Comparison of ENCODE assay signal across 8 cellular contexts in the genomic region with DNA sequence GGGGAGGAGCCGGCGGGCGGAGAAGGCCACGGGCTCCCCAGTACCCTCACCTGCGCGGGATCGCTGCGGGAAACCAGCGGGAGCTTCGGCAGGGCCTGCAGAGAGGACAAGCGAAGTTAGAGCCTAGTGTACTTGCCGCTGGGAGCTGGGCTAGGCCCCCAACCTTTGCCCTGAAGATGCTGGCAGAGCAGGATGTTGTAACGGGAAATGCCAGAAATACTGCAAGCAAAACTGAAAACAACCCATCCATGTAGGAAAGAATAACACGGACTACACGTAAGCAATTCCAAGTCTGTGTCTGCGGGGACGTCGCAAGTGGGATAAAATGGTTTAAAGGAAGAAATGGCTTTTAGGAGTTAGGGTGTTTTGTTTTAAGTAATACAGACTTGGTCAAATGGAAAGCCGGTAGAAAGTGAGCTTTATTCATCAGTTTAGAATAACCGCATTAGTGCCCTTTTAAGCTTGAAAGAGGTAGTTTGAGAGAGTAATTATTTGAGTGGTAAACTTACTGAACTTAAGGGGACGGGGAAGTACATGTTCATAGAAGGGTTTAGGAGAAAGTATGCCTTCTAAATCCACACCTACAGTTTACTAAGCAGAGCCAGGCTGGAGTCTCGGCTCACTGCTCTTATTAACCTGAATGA.
A peak's percentile ranks its signal among the peaks of the same experiment; 100 is the strongest.
DNase-seq lines count a peak whose midpoint lies in the region; ATAC-seq and TF ChIP-seq lines count a peak whose summit lies in the region.
"Not testable (repeated sequence)": the region's sequence is repeated elsewhere in the genome, so short reads cannot be mapped to it uniquely, and the experiment has no call there.

No MANE protein-coding gene starts in this region.

- intact Hi-C loops in upper lobe of right lung (cut with DNase I), result not testable (repeated sequence)

- H3K4me1 Mint-ChIP-seq in activated naive CD8-positive, alpha-beta T cell treated with anti-CD3 and anti-CD28 coated beads, Interleukin-2, amount 10 ng/mL, durations not matched to agents 7 days and 5 days; progenitor cell of endocrine pancreas (ENCODE audit: low read depth): not testable (repeated sequence)

- H3K36me3 ChIP-seq in ES-I3 (ENCODE audit: insufficient read depth, low read length); KMS-11 (ENCODE audit: insufficient read depth); SK-N-MC (ENCODE audit: insufficient read depth, low read length); upper lobe of right lung: not testable (repeated sequence)

- not testable (repeated sequence) for H3K36me3 Mint-ChIP-seq in activated naive CD8-positive, alpha-beta T cell treated with anti-CD3 and anti-CD28 coated beads, Interleukin-2, amount 10 ng/mL, durations not matched to agents 7 days and 5 days; progenitor cell of endocrine pancreas (ENCODE audit: insufficient read depth)

- H3K4me3 Mint-ChIP-seq in activated naive CD8-positive, alpha-beta T cell treated with anti-CD3 and anti-CD28 coated beads, Interleukin-2, amount 10 ng/mL, durations not matched to agents 7 days and 5 days, result peak overlapping the region; percentile 90
- peak overlapping the region; percentile 63 for H3K4me3 Mint-ChIP-seq in progenitor cell of endocrine pancreas (ENCODE audit: low read depth)

- not testable (repeated sequence) for H3K9me3 ChIP-seq in ES-I3 (ENCODE audit: control insufficient read depth, insufficient read depth, low read length); SK-N-MC (ENCODE audit: low read depth, low read length); upper lobe of right lung

- not testable (repeated sequence) for H3K27ac ChIP-seq in KMS-11, SK-N-MC
- H3K27ac ChIP-seq in upper lobe of right lung, result peak overlapping the region; percentile 83

- ATAC-seq in activated naive CD8-positive, alpha-beta T cell treated with anti-CD3 and anti-CD28 coated beads, Interleukin-2, amount 10 ng/mL, durations not matched to agents 7 days and 5 days (ENCODE audit: low read depth); upper lobe of right lung: not testable (repeated sequence)

- not testable (repeated sequence) for H4K20me1 ChIP-seq in KMS-11 (ENCODE audit: insufficient read depth)

- H3K79me2 ChIP-seq in KMS-11 (ENCODE audit: insufficient read depth, low read depth), result not testable (repeated sequence)

- H3K9me3 Mint-ChIP-seq in activated naive CD8-positive, alpha-beta T cell treated with anti-CD3 and anti-CD28 coated beads, Interleukin-2, amount 10 ng/mL, durations not matched to agents 7 days and 5 days; progenitor cell of endocrine pancreas (ENCODE audit: low read depth): not testable (repeated sequence)

- DNase-seq in SK-N-MC (ENCODE audit: low read depth, low spot score); activated naive CD8-positive, alpha-beta T cell treated with anti-CD3 and anti-CD28 coated beads, Interleukin-2, amount 10 ng/mL, durations not matched to agents 7 days and 5 days; progenitor cell of endocrine pancreas (ENCODE audit: low spot score, unreplicated experiment); upper lobe of right lung: not testable (repeated sequence)
- DNase-seq in epithelial cell of esophagus (ENCODE audit: low read depth) (peak; percentile 23), left kidney (ENCODE audit: low read depth, low spot score) (peak; percentile 48)

- TF ChIP-seq CTCF in KMS-11 (conservative IDR thresholded peaks at IDR 0.05; ENCODE audit: low read depth, low read length); epithelial cell of esophagus (IDR thresholded peaks at IDR 0.05; ENCODE audit: insufficient read depth, low read depth, low read length, missing control alignments); progenitor cell of endocrine pancreas (IDR thresholded peaks at IDR 0.05; ENCODE audit: unreplicated experiment); upper lobe of right lung (IDR thresholded peaks at IDR 0.05): not testable (repeated sequence)

- peaks cover 23% of the 10 kb centered on the region for H3K27me3 ChIP-seq in KMS-11 (ENCODE audit: insufficient read depth, low read depth)
- not testable (repeated sequence) for H3K27me3 ChIP-seq in upper lobe of right lung

- H3K27ac Mint-ChIP-seq in activated naive CD8-positive, alpha-beta T cell treated with anti-CD3 and anti-CD28 coated beads, Interleukin-2, amount 10 ng/mL, durations not matched to agents 7 days and 5 days, result peak overlapping the region; percentile 88
- not testable (repeated sequence) for H3K27ac Mint-ChIP-seq in progenitor cell of endocrine pancreas

- POLR2A ChIA-PET in activated naive CD8-positive, alpha-beta T cell treated with anti-CD3 and anti-CD28 coated beads, Interleukin-2, amount 10 ng/mL, durations not matched to agents 7 days and 5 days (lab: Charles Lee), result interaction anchor here (0.7 kb wide), 1 partner anchor 173 kb away, joined by 3 read pairs; no protein-coding TSS in a partner anchor

- not testable (repeated sequence) for H3K4me3 ChIP-seq in KMS-11 (IDR thresholded peaks at IDR 0.05; ENCODE audit: insufficient read depth, low read depth, low read length)
- H3K4me3 ChIP-seq in SK-N-MC (0 out of 2 replicates have a peak overlapping the region, but pooled peaks have one; percentile 30), epithelial cell of esophagus (ENCODE audit: low read length) (peak overlapping the region; percentile 35), upper lobe of right lung (peak overlapping the region; percentile 50)

- not testable (repeated sequence) for H3K4me1 ChIP-seq in ES-I3 (ENCODE audit: insufficient read depth, low read length); KMS-11 (ENCODE audit: low read depth, poor library complexity, severe bottlenecking); upper lobe of right lung

- not testable (repeated sequence) for H2AFZ ChIP-seq in KMS-11 (ENCODE audit: low read depth)

- peak overlapping the region; percentile 2; the same call in 1 of the 2 replicates for H3K4me2 ChIP-seq in KMS-11

- not testable (repeated sequence) for H3K27me3 Mint-ChIP-seq in activated naive CD8-positive, alpha-beta T cell treated with anti-CD3 and anti-CD28 coated beads, Interleukin-2, amount 10 ng/mL, durations not matched to agents 7 days and 5 days
- peaks cover 21% of the 10 kb centered on the region for H3K27me3 Mint-ChIP-seq in progenitor cell of endocrine pancreas

- H3K9ac ChIP-seq in ES-I3 (ENCODE audit: low read depth, low read length), result peak overlapping the region; percentile 45; the same call in 1 of the 2 replicates
- not testable (repeated sequence) for H3K9ac ChIP-seq in KMS-11; SK-N-MC (ENCODE audit: insufficient read length)
